In genomic region chr9:68978501-68978900, GRCh38 we compare ENCODE assay signal across 25 cellular contexts. TPM values are rescaled to one million over a fixed set of nuclear protein-coding genes. Genes with fewer than 3 reads are reported as not detected.
"Had no signal": no experiment of that assay in that cellular context is flagged by ENCODE, and none has a peak within 500 bp of the region (broad histone marks: within the 10 kb centered on the region; RNA-seq: fewer than 3 reads in every experiment).

No MANE protein-coding gene starts in this region.

- DNase-seq: cortex of kidney; effector memory CD4-positive, alpha-beta T cell; islet precursor cell; left lung; lower lobe of right lung; midbrain; occipital lobe; retina; small intestine; stimulated activated CD4-positive, alpha-beta T cell treated with anti-CD3 and anti-CD28 coated beads, Interleukin-12 subunit alpha, Interleukin-12 subunit beta, amount 100 ng/mL, for 4 hours; stimulated activated CD4-positive, alpha-beta T cell treated with anti-CD3 and anti-CD28 coated beads, Interleukin-2, amount 100 ng/mL, for 48 hours; stimulated activated naive CD4-positive, alpha-beta T cell treated with Interleukin-2 at 50 U/mL for 16 hours; tibial artery; upper lobe of left lung; uterus had no signal

- H3K9me3 ChIP-seq: left lung, lower lobe of right lung, prostate gland, tibial artery, upper lobe of left lung, uterus had no signal

- H3K79me2 ChIP-seq: parathyroid adenoma had no signal

- H3K27ac ChIP-seq: left lung, lower lobe of right lung, neural progenitor cell, parathyroid adenoma, prostate gland, tibial artery, upper lobe of left lung, uterus had no signal

- ATAC-seq: esophagus mucosa; natural killer cell treated with Interleukin-12 subunit alpha and Interleukin-12 subunit beta and Interleukin-15 and Interleukin-18, amount 100 ng/mL, for 72 hours had no signal

- H3K9ac ChIP-seq: neural progenitor cell, parathyroid adenoma had no signal

- H3K4me2 ChIP-seq: neural progenitor cell had no signal

- H3K36me3 ChIP-seq: left lung, lower lobe of right lung, neural progenitor cell, prostate gland, tibial artery, upper lobe of left lung, uterus had no signal

- H3K27me3 ChIP-seq: left lung, neural progenitor cell, tibial artery, upper lobe of left lung, uterus had no signal

- H3K4me1 ChIP-seq: parathyroid adenoma, prostate gland had no signal

- H3K4me3 ChIP-seq: left lung, lower lobe of right lung, neural progenitor cell, prostate gland, tibial artery, upper lobe of left lung, uterus had no signal

RNA-seq across cellular contexts. Expression of gene PRKACG, which starts 35.4 kb away (rescaled TPM):
- total RNA-seq: chondrocyte; esophagus mucosa; fibroblast of lung; frontal cortex; glomerular endothelial cell; left lung; lower lobe of right lung; natural killer cell treated with Interleukin-12 subunit alpha and Interleukin-12 subunit beta and Interleukin-15 and Interleukin-18, amount 100 ng/mL, for 72 hours; occipital lobe; temporal lobe; upper lobe of left lung; uterus had no signal
- polyA plus RNA-seq: fibroblast of lung, small intestine had no signal
